ENCODE assay signal across 9 cellular contexts in genomic region chr16:75320435-75320834, GRCh38.
A peak's percentile ranks its signal among the peaks of the same experiment; 100 is the strongest.
DNase-seq lines count a peak whose midpoint lies in the region; ATAC-seq and TF ChIP-seq lines count a peak whose summit lies in the region.
"Had no signal": no experiment of that assay in that cellular context is flagged by ENCODE, and none has a peak within 500 bp of the region (broad histone marks: within the 10 kb centered on the region; RNA-seq: fewer than 3 reads in every experiment).

No MANE protein-coding gene starts in this region.

- H3K27me3 Mint-ChIP-seq in activated CD4-positive, alpha-beta memory T cell treated with anti-CD3 and anti-CD28 coated beads, Interleukin-2, amount 10 ng/mL, durations not matched to agents 7 days and 5 days, result peaks cover 49% of the 10 kb centered on the region

- ATAC-seq in HG03039 (IDR thresholded peaks at IDR 0.05; ENCODE audit: unreplicated experiment) (no peak), GM21786 (IDR thresholded peaks at IDR 0.05; ENCODE audit: unreplicated experiment) (no peak)

- no peak overlapping the region for H3K4me3 ChIP-seq in NB4 (ENCODE audit: low read depth, low read length)

- POLR2A ChIA-PET in activated CD4-positive, alpha-beta memory T cell treated with anti-CD3 and anti-CD28 coated beads, Interleukin-2, amount 10 ng/mL, durations not matched to agents 7 days and 5 days (lab: Charles Lee), result no interaction called here

- H3K27ac Mint-ChIP-seq in activated CD4-positive, alpha-beta memory T cell treated with anti-CD3 and anti-CD28 coated beads, Interleukin-2, amount 10 ng/mL, durations not matched to agents 7 days and 5 days, result no peak overlapping the region

- CTCF ChIA-PET in activated CD4-positive, alpha-beta memory T cell treated with anti-CD3 and anti-CD28 coated beads, Interleukin-2, amount 10 ng/mL, durations not matched to agents 7 days and 5 days (lab: Charles Lee), result no interaction called here

- DNase-seq in GM03348 (ENCODE audit: low spot score), result peak; percentile 28
- DNase-seq in NB4 (ENCODE audit: low read depth), result peak; percentile 21
- peak; percentile 11 to 18 for DNase-seq in erythroblast (lab: John Stamatoyannopoulos, UW)
- peak; percentile 34 to 95 (median 69) for DNase-seq in posterior cingulate gyrus
- no peak for DNase-seq in activated CD4-positive, alpha-beta memory T cell treated with anti-CD3 and anti-CD28 coated beads, Interleukin-2, amount 10 ng/mL, durations not matched to agents 7 days and 5 days
- DNase-seq in activated CD4-positive, alpha-beta T cell treated with anti-CD3 and anti-CD28 coated beads, Interleukin-2, amount 50 U/mL, for 48 hours, result no peak
- DNase-seq: WERI-Rb-1 had no signal

- no peak overlapping the region for H3K4me3 Mint-ChIP-seq in activated CD4-positive, alpha-beta memory T cell treated with anti-CD3 and anti-CD28 coated beads, Interleukin-2, amount 10 ng/mL, durations not matched to agents 7 days and 5 days

- peaks cover 16% of the 10 kb centered on the region for H3K4me1 Mint-ChIP-seq in activated CD4-positive, alpha-beta memory T cell treated with anti-CD3 and anti-CD28 coated beads, Interleukin-2, amount 10 ng/mL, durations not matched to agents 7 days and 5 days

- peaks cover 3% of the 10 kb centered on the region for H3K36me3 Mint-ChIP-seq in activated CD4-positive, alpha-beta memory T cell treated with anti-CD3 and anti-CD28 coated beads, Interleukin-2, amount 10 ng/mL, durations not matched to agents 7 days and 5 days (ENCODE audit: low read depth)

- TF ChIP-seq CTCF in NB4 (IDR thresholded peaks at IDR 0.05; ENCODE audit: low read depth, low read length), result no peak

- no peak for TF ChIP-seq POLR2A in NB4 (IDR thresholded peaks at IDR 0.05; ENCODE audit: extremely low read depth, insufficient read length)
- TF ChIP-seq POLR2A in erythroblast (IDR thresholded peaks at IDR 0.05; ENCODE audit: low read length), result no peak

- H3K9me3 Mint-ChIP-seq in activated CD4-positive, alpha-beta memory T cell treated with anti-CD3 and anti-CD28 coated beads, Interleukin-2, amount 10 ng/mL, durations not matched to agents 7 days and 5 days, result no peaks in the 10 kb centered on the region

- intact Hi-C loops in posterior cingulate gyrus (cut with DNase I), result no loop called here

Comparison
In these comparisons a context has a peak if more than half of its experiments do, and no peak if none do; other contexts are left out.
1. DNase-seq: peak in GM03348 (single experiment), NB4 (single experiment), erythroblast (2 of 2) and posterior cingulate gyrus (10 of 10); none in activated CD4-positive, alpha-beta memory T cell treated with anti-CD3 and anti-CD28 coated beads, Interleukin-2, amount 10 ng/mL, durations not matched to agents 7 days and 5 days (single experiment) and activated CD4-positive, alpha-beta T cell treated with anti-CD3 and anti-CD28 coated beads, Interleukin-2, amount 50 U/mL, for 48 hours (0 of 2).